In the genomic region with DNA sequence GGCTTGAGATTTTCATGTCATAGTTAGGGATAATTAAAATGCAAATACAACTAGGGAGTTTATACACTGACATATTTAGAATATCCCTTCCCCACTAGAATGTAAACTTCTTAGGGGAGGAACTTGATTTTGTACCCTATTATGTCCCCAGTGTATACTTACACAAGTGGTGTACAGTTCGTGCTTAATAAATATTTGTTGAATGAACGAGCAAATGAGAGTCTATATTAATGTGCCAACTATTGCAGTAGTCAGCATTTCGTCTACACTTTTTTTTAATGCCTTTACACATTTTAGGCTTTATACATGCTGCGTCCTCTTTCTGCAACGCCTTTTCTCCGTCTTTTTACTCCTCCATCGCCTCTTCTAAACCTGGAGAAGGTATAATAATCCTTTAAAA, we compare ENCODE assay signal across 3 cellular contexts.
TF ChIP-seq lines count a peak whose summit lies in the region.

No MANE protein-coding gene starts in this region.

TF ChIP-seq in A549, 52 proteins besides CTCF, POLR2A, EP300 and RAD21:
- no peak for TF ChIP-seq HOXB5 (CRISPR knock-in tag; IDR thresholded peaks at IDR 0.05)
- peak; percentile 56 for TF ChIP-seq MAFK (IDR thresholded peaks at IDR 0.05; ENCODE audit: partially characterized antibody)

TF ChIP-seq in IMR-90, 13 proteins besides CTCF, POLR2A, EP300 and RAD21:
- peak; percentile 58 for TF ChIP-seq MAFK (IDR thresholded peaks at IDR 0.05; ENCODE audit: low read depth, low read length)
- TF ChIP-seq, protein P1, sequence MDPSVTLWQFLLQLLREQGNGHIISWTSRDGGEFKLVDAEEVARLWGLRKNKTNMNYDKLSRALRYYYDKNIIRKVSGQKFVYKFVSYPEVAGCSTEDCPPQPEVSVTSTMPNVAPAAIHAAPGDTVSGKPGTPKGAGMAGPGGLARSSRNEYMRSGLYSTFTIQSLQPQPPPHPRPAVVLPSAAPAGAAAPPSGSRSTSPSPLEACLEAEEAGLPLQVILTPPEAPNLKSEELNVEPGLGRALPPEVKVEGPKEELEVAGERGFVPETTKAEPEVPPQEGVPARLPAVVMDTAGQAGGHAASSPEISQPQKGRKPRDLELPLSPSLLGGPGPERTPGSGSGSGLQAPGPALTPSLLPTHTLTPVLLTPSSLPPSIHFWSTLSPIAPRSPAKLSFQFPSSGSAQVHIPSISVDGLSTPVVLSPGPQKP (IDR thresholded peaks at IDR 0.05; ENCODE audit: borderline replicate concordance, low read depth, low read length): no peak
TF ChIP-seq in IMR-90: peak in this region for 1.

TF ChIP-seq in WTC11, 78 proteins besides CTCF, POLR2A, EP300 and RAD21:
- TF ChIP-seq ZNF263 (CRISPR knock-in tag; IDR thresholded peaks at IDR 0.05; ENCODE audit: low read depth): no peak
- no peak for TF ChIP-seq ZNF317 (CRISPR knock-in tag; IDR thresholded peaks at IDR 0.05; ENCODE audit: borderline replicate concordance, low read depth)
- no peak for TF ChIP-seq TEAD1 (CRISPR knock-in tag; IDR thresholded peaks at IDR 0.05)
- no peak for TF ChIP-seq ATF2 (CRISPR knock-in tag; IDR thresholded peaks at IDR 0.05; ENCODE audit: borderline replicate concordance, low read depth)
- no peak for TF ChIP-seq IRF2 (CRISPR knock-in tag; IDR thresholded peaks at IDR 0.05; ENCODE audit: borderline replicate concordance, low read depth)
